ENCODE assay signal across 9 cellular contexts in genomic region chr2:196239622-196240587, GRCh38.
DNase-seq lines count a peak whose midpoint lies in the region; ATAC-seq and TF ChIP-seq lines count a peak whose summit lies in the region.
"Had no signal": no experiment of that assay in that cellular context is flagged by ENCODE, and none has a peak within 500 bp of the region (broad histone marks: within the 10 kb centered on the region; RNA-seq: fewer than 3 reads in every experiment).

No MANE protein-coding gene starts in this region.

- intact Hi-C loops in dorsolateral prefrontal cortex (cut with DNase I): no loop called here

- H3K36me3 Mint-ChIP-seq in activated naive CD4-positive, alpha-beta T cell treated with anti-CD3 and anti-CD28 coated beads, Interleukin-2, amount 50 U/mL, for 72 hours: peaks cover 15 to 21% of the 10 kb centered on the region in 2 donors

- H3K27ac ChIP-seq in dorsolateral prefrontal cortex: peak overlapping the region in 29 of 59 donors; percentile 3 to 76 (median 22)
- H3K27ac ChIP-seq: 22Rv1 had no signal

- peaks cover 0 to 4% of the 10 kb centered on the region in 2 donors for H3K9me3 Mint-ChIP-seq in activated naive CD4-positive, alpha-beta T cell treated with anti-CD3 and anti-CD28 coated beads, Interleukin-2, amount 50 U/mL, for 72 hours

- ATAC-seq in HG03196 (IDR thresholded peaks at IDR 0.05; ENCODE audit: unreplicated experiment): peak; percentile 72
- peak; percentile 61 to 67 for ATAC-seq in activated naive CD4-positive, alpha-beta T cell treated with anti-CD3 and anti-CD28 coated beads, Interleukin-2, amount 50 U/mL, for 72 hours

- peak overlapping the region; percentile 100 for H3K27ac Mint-ChIP-seq in activated naive CD4-positive, alpha-beta T cell treated with anti-CD3 and anti-CD28 coated beads, Interleukin-2, amount 50 U/mL, for 72 hours

- DNase-seq in DMS153 (lab: John Stamatoyannopoulos, UW) (peak; percentile 12), DMS153 treated with DMSO at 0.1 percent for 48 hours (lab: John Stamatoyannopoulos, UW; ENCODE audit: unreplicated experiment) (no peak), SKM-1 (lab: John Stamatoyannopoulos, UW; ENCODE audit: unreplicated experiment) (peak; percentile 89), iris pigment epithelial cell (ENCODE audit: low read depth) (peak; percentile 91), dorsolateral prefrontal cortex (no peak)
- DNase-seq in activated naive CD4-positive, alpha-beta T cell treated with anti-CD3 and anti-CD28 coated beads, Interleukin-2, amount 50 U/mL, for 72 hours (ENCODE audit: low spot score in 2 of 2): peak; percentile 73 to 87
- peak in 2 of 3 experiments; percentile 57 to 67 for DNase-seq in stimulated activated CD4-positive, alpha-beta T cell treated with anti-CD3 and anti-CD28 coated beads, TNF-alpha, amount 100 ng/mL, for 4 hours (ENCODE audit: low read depth in 3 of 3)

- H3K27me3 ChIP-seq in dorsolateral prefrontal cortex: no peaks in the 10 kb centered on the region

- no peak overlapping the region for H3K4me3 ChIP-seq in dorsolateral prefrontal cortex

- no peak for TF ChIP-seq CTCF in dorsolateral prefrontal cortex (IDR thresholded peaks at IDR 0.05 in 54 of 56, conservative IDR thresholded peaks at IDR 0.05 in 2 of 56; ENCODE audit: low read depth in 1 of 56, partially characterized antibody in 56 of 56)

Comparison
In these comparisons a context has a peak if more than half of its experiments do, and no peak if none do; other contexts are left out.
1. DNase-seq: peak in DMS153 (single experiment), SKM-1 (single experiment), activated naive CD4-positive, alpha-beta T cell treated with anti-CD3 and anti-CD28 coated beads, Interleukin-2, amount 50 U/mL, for 72 hours (2 of 2), iris pigment epithelial cell (single experiment) and stimulated activated CD4-positive, alpha-beta T cell treated with anti-CD3 and anti-CD28 coated beads, TNF-alpha, amount 100 ng/mL, for 4 hours (2 of 3); none in DMS153 treated with DMSO at 0.1 percent for 48 hours (single experiment) and dorsolateral prefrontal cortex (0 of 10).